In the genomic region with DNA sequence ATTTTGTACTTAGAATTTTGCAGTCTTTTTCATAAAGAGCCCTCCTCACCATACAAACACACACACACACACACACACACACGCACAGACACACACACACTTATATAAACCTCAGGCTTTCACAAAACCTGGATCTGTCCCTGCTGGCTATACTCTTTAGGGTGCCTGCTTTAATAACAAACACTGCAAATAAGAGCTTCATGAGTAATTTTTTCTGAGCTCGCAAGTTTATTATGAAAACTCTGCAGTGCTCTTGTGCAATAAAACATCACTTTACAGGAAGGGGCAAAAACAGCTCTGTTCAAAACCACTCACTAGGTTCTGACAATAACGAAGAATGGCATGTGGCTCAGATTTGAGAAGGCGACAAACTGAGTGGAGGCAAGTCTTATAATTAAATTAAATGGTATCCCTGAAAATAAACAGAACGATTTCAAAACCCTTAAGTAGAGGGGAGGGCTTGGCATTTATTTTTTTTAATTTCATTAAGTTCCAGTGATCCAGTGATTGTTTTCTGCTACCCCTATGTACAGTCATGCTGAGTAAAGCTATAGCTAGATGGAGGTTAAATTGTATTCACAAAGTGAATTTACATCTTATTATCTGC, we compare ENCODE assay signal across 1 cellular context.
TF ChIP-seq lines count a peak whose summit lies in the region.

No MANE protein-coding gene starts in this region.

TF ChIP-seq in GM23338, 12 proteins besides CTCF, POLR2A, EP300 and RAD21 (continued from another document):
- TF ChIP-seq ZNF462 (CRISPR knock-in tag; IDR thresholded peaks at IDR 0.05): no peak
- TF ChIP-seq CREB1 (CRISPR knock-in tag; IDR thresholded peaks at IDR 0.05; ENCODE audit: low read depth): no peak
- TF ChIP-seq ZNF331 (CRISPR knock-in tag; IDR thresholded peaks at IDR 0.05; ENCODE audit: low read depth): no peak
- TF ChIP-seq EZH2phosphoT487 (IDR thresholded peaks at IDR 0.05; ENCODE audit: unreplicated experiment): no peak
- no peak for TF ChIP-seq POLR2AphosphoS5 (IDR thresholded peaks at IDR 0.05; ENCODE audit: low read depth)
- no peak for TF ChIP-seq STAT1 (IDR thresholded peaks at IDR 0.05; ENCODE audit: unreplicated experiment)
- TF ChIP-seq NANOG (IDR thresholded peaks at IDR 0.05; ENCODE audit: borderline replicate concordance): no peak
- no peak for TF ChIP-seq ETS1 (IDR thresholded peaks at IDR 0.05)
- TF ChIP-seq JUNB (IDR thresholded peaks at IDR 0.05; ENCODE audit: unreplicated experiment): no peak
- TF ChIP-seq ZNF114 (CRISPR knock-in tag; IDR thresholded peaks at IDR 0.05): no peak
